Comparison of ENCODE assay signal across 1 cellular context in genomic region chr19:14118165-14119051, GRCh38.
TF ChIP-seq lines count a peak whose summit lies in the region.

No MANE protein-coding gene starts in this region.

TF ChIP-seq in HEK293, 187 proteins besides CTCF, POLR2A, EP300 and RAD21 (continued from another document):
- TF ChIP-seq, protein P1, sequence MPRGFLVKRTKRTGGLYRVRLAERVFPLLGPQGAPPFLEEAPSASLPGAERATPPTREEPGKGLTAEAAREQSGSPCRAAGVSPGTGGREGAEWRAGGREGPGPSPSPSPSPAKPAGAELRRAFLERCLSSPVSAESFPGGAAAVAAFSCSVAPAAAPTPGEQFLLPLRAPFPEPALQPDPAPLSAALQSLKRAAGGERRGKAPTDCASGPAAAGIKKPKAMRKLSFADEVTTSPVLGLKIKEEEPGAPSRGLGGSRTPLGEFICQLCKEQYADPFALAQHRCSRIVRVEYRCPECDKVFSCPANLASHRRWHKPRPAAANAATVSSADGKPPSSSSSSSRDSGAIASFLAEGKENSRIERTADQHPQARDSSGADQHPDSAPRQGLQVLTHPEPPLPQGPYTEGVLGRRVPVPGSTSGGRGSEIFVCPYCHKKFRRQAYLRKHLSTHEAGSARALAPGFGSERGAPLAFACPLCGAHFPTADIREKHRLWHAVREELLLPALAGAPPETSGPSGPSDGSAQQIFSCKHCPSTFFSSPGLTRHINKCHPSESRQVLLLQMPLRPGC (tag by site-specific recombination; IDR thresholded peaks at IDR 0.05) = 0 out of 2 replicates have a peak, but pooled peaks have one; percentile 44
- 0 out of 2 replicates have a peak, but pooled peaks have one; percentile 31 for TF ChIP-seq ZBTB8A (tag by site-specific recombination; IDR thresholded peaks at IDR 0.05)
- peak; percentile 38; the same call in 1 of the 2 replicates for TF ChIP-seq BCL11A (tag by site-specific recombination; IDR thresholded peaks at IDR 0.05; ENCODE audit: low read depth)
- peak; percentile 87 for TF ChIP-seq ZNF335 (tag by site-specific recombination; conservative IDR thresholded peaks at IDR 0.05)
TF ChIP-seq in HEK293: peak in this region for 33.
